Comparison of ENCODE assay signal across 14 cellular contexts in the genomic region with DNA sequence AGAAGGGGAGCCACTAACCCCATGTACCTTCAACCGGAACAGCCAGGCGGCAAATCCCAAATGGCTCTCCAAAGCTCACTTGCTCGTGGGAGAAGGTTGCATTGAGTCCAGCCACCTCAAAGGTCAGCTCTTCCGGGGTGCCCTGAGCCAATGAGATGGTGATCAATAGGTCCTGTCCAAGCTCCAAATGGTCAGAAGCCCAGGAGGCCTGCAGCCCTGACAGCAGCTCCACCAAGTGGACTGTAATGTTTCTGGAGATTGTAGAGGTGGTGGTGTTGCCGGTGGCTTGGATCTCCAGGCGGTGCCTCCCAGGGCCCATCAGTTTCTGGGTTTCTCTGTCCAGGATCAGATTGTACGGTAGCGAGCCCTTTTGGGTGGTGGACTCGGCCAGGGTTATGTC. TPM values are rescaled to one million over a fixed set of nuclear protein-coding genes. Genes with fewer than 3 reads are reported as not detected.
DNase-seq lines count a peak whose midpoint lies in the region; TF ChIP-seq lines count a peak whose summit lies in the region.
"Had no signal": no experiment of that assay in that cellular context is flagged by ENCODE, and none has a peak within 500 bp of the region (broad histone marks: within the 10 kb centered on the region; RNA-seq: fewer than 3 reads in every experiment).

No MANE protein-coding gene starts in this region.

- no peak overlapping the region for H3K27ac Mint-ChIP-seq in MCF 10A (ENCODE audit: low read depth, unreplicated experiment)
- H3K27ac Mint-ChIP-seq: activated T-cell treated with anti-CD3 and anti-CD28 coated beads, Interleukin-2, amount 50 U/mL, for 24 hours; effector memory CD8-positive, alpha-beta T cell had no signal

- H3K4me3 ChIP-seq in breast epithelium, result no peak overlapping the region
- H3K4me3 ChIP-seq in WERI-Rb-1 (ENCODE audit: low read depth, low read length), result no peak overlapping the region
- H3K4me3 ChIP-seq in fibroblast of villous mesenchyme (ENCODE audit: low read depth, low read length), result no peak overlapping the region

- H3K36me3 ChIP-seq in breast epithelium, result no peaks in the 10 kb centered on the region
- no peaks in the 10 kb centered on the region for H3K36me3 ChIP-seq in WERI-Rb-1

- no peak overlapping the region for H3K27ac ChIP-seq in breast epithelium
- no peak overlapping the region for H3K27ac ChIP-seq in WERI-Rb-1

- H3K27me3 Mint-ChIP-seq in MCF 10A (ENCODE audit: insufficient read depth, unreplicated experiment), result peaks cover 33% of the 10 kb centered on the region

- TF ChIP-seq POLR2A in breast epithelium (IDR thresholded peaks at IDR 0.05), result no peak

- POLR2A ChIA-PET in MCF 10A (lab: Yijun Ruan, JAX), result no interaction called here

- intact Hi-C loops in MCF 10A (cut with micrococcal nuclease), result loop anchor here (10.0 kb wide), 1 partner anchor 164 kb away; the partner anchor contains the start of gene ATMIN
- intact Hi-C loops in breast epithelium (cut with DNase I; ENCODE audit: low total_unique reads), result no loop called here

- no peaks in the 10 kb centered on the region for H3K4me1 ChIP-seq in breast epithelium

- TF ChIP-seq CTCF in MCF 10A (IDR thresholded peaks at IDR 0.05; ENCODE audit: unreplicated experiment) (peak; percentile 12), breast epithelium (IDR thresholded peaks at IDR 0.05) (no peak), WERI-Rb-1 (IDR thresholded peaks at IDR 0.05; ENCODE audit: low read depth, low read length) (peak; percentile 27; the same call in 1 of the 2 replicates), fibroblast of villous mesenchyme (IDR thresholded peaks at IDR 0.05; ENCODE audit: insufficient read depth, low read depth, low read length) (peak; percentile 52)

- BruUV-seq in MCF 10A (replicated peaks; lab: Mats Ljungman, UMichigan), result no TSS peak

- CTCF ChIA-PET in MCF 10A (lab: Yijun Ruan, JAX), result interaction anchor here (0.9 to 1.1 kb wide), 4 partner anchors 9 to 531 kb away, joined by 3 to 5 read pairs (median 3); no protein-coding TSS in a partner anchor

- no peak overlapping the region for H3K4me3 Mint-ChIP-seq in MCF 10A (ENCODE audit: unreplicated experiment)
- H3K4me3 Mint-ChIP-seq: activated T-cell treated with anti-CD3 and anti-CD28 coated beads, Interleukin-2, amount 50 U/mL, for 24 hours; effector memory CD8-positive, alpha-beta T cell had no signal

- H3K4me1 Mint-ChIP-seq in MCF 10A (ENCODE audit: insufficient read depth, unreplicated experiment), result no peaks in the 10 kb centered on the region

- H3K9me3 Mint-ChIP-seq in MCF 10A (ENCODE audit: unreplicated experiment), result no peaks in the 10 kb centered on the region
- H3K9me3 Mint-ChIP-seq: activated T-cell treated with anti-CD3 and anti-CD28 coated beads, Interleukin-2, amount 50 U/mL, for 24 hours; effector memory CD8-positive, alpha-beta T cell had no signal

- no peaks in the 10 kb centered on the region for H3K9me3 ChIP-seq in breast epithelium
- H3K9me3 ChIP-seq in WERI-Rb-1 (ENCODE audit: severe bottlenecking), result no peaks in the 10 kb centered on the region

- H3K27me3 ChIP-seq in breast epithelium (no peaks in the 10 kb centered on the region), WERI-Rb-1 (ENCODE audit: insufficient read depth, low read depth, severe bottlenecking) (no peaks in the 10 kb centered on the region)

- no peaks in the 10 kb centered on the region for H3K36me3 Mint-ChIP-seq in MCF 10A (ENCODE audit: insufficient read depth, unreplicated experiment)

- no peak for DNase-seq in MCF 10A (ENCODE audit: unreplicated experiment)
- no peak for DNase-seq in breast epithelium (ENCODE audit: low spot score in 2 of 2)
- DNase-seq in WERI-Rb-1, result no peak
- peak; percentile 47 for DNase-seq in fibroblast of villous mesenchyme (ENCODE audit: low read depth)
- DNase-seq in superior temporal gyrus (ENCODE audit: extremely low spot score), result peak; percentile 58
- DNase-seq in stimulated activated CD4-positive, alpha-beta T cell treated with anti-CD3 and anti-CD28 coated beads, Interleukin-15, amount 100 ng/mL, for 24 hours, result no peak
- no peak for DNase-seq in stimulated activated CD4-positive, alpha-beta T cell treated with anti-CD3 and anti-CD28 coated beads, Interleukin-2, amount 100 ng/mL, for 48 hours
- no peak for DNase-seq in NCI-H345 treated with DMSO at 0.1 percent for 48 hours (lab: John Stamatoyannopoulos, UW; ENCODE audit: unreplicated experiment)
- DNase-seq: activated T-cell treated with anti-CD3 and anti-CD28 coated beads, Interleukin-2, amount 50 U/mL, for 24 hours; aorta; effector memory CD8-positive, alpha-beta T cell; NCI-H446 treated with DMSO at 0.1 percent for 48 hours; right cardiac atrium; trophoblast cell had no signal

RNA-seq across cellular contexts. Expression of gene BCO1, which starts 39.9 kb away (rescaled TPM):
- not detected in 2 replicates for total RNA-seq in MCF 10A (2022)
- under 1 TPM in 1 of 3 donors, not detected in 2; 0.29 TPM for total RNA-seq in breast epithelium
- not detected in 2 replicates for total RNA-seq in fibroblast of villous mesenchyme
- total RNA-seq: aorta, right cardiac atrium had no signal

Comparison
In these comparisons a context has a peak if more than half of its experiments do, and no peak if none do; other contexts are left out.
1. CTCF ChIP-seq: peak in MCF 10A (single experiment), WERI-Rb-1 (single experiment) and fibroblast of villous mesenchyme (single experiment); none in breast epithelium (0 of 3).
2. DNase-seq: peak in fibroblast of villous mesenchyme (single experiment) and superior temporal gyrus (single experiment); none in MCF 10A (single experiment), breast epithelium (0 of 2), WERI-Rb-1 (single experiment), stimulated activated CD4-positive, alpha-beta T cell treated with anti-CD3 and anti-CD28 coated beads, Interleukin-15, amount 100 ng/mL, for 24 hours (single experiment), stimulated activated CD4-positive, alpha-beta T cell treated with anti-CD3 and anti-CD28 coated beads, Interleukin-2, amount 100 ng/mL, for 48 hours (0 of 2) and NCI-H345 treated with DMSO at 0.1 percent for 48 hours (single experiment).